In the genomic region with DNA sequence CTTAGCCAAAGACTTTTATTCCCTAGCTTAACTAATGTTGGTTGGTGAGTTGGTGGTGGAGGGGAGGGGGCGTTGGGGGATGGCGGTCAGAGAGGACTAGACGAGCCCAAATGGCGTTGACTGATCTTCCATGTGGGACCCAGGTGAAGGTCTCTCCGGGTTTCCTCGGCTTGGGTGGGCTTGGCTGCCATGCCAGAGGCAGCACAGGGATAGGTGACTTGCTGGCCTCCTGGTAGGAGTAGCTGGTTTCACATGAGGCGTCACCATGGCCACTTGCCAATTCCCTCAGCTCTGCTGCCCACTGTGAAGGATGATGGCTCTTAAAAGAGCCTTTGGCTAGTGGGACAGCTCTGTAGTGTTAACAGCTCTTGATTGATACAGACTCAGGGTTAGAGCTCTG, we compare ENCODE assay signal across 28 cellular contexts.
"Had no signal": no experiment of that assay in that cellular context is flagged by ENCODE, and none has a peak within 500 bp of the region (broad histone marks: within the 10 kb centered on the region; RNA-seq: fewer than 3 reads in every experiment).

No MANE protein-coding gene starts in this region.

- H3K9me3 ChIP-seq: ascending aorta, body of pancreas, breast epithelium, Peyer's patch, SJCRH30 had no signal

- ATAC-seq: activated CD4-positive, alpha-beta T cell treated with anti-CD3 and anti-CD28 coated beads for 36 hours; activated CD8-positive, alpha-beta T cell treated with anti-CD3 and anti-CD28 coated beads, Interleukin-2, amount 10 ng/mL, durations not matched to agents 7 days and 5 days; body of pancreas had no signal

- H3K36me3 Mint-ChIP-seq: activated naive CD4-positive, alpha-beta T cell treated with anti-CD3 and anti-CD28 coated beads, Interleukin-2, amount 50 U/mL, for 24 hours; activated naive CD8-positive, alpha-beta T cell treated with anti-CD3 and anti-CD28 coated beads, Interleukin-2, amount 10 ng/mL, durations not matched to agents 7 days and 5 days had no signal

- H3K27ac ChIP-seq: ascending aorta, body of pancreas, breast epithelium, Peyer's patch, RWPE1, SJCRH30, SK-N-MC had no signal

- DNase-seq: activated CD4-positive, alpha-beta T cell treated with anti-CD3 and anti-CD28 coated beads for 36 hours; activated CD4-positive, alpha-beta T cell treated with anti-CD3 and anti-CD28 coated beads, Interleukin-2, amount 10 ng/mL, durations not matched to agents 7 days and 5 days; activated CD4-positive, alpha-beta T cell treated with anti-CD3 and anti-CD28 coated beads, Interleukin-2, amount 50 U/mL, for 48 hours; activated CD8-positive, alpha-beta T cell treated with anti-CD3 and anti-CD28 coated beads, Interleukin-2, amount 10 ng/mL, durations not matched to agents 7 days and 5 days; activated gamma-delta T cell; activated naive CD4-positive, alpha-beta T cell treated with Interleukin-2 at 50 U/mL for 16 hours; activated naive CD8-positive, alpha-beta T cell treated with anti-CD3 and anti-CD28 coated beads, Interleukin-2, amount 10 ng/mL, durations not matched to agents 7 days and 5 days; activated T-cell treated with anti-CD3 and anti-CD28 coated beads, Interleukin-2, amount 50 U/mL, for 24 hours; amygdala; Karpas-422; NCI-H1105 treated with DMSO at 0.1 percent for 48 hours; NCI-H1436; NCI-H1694; NCI-H1930; NCI-H2081 treated with DMSO at 0.1 percent for 48 hours; NCI-H345; NCI-H524 treated with DMSO at 0.1 percent for 48 hours; Peyer's patch; SHP77; SJCRH30 had no signal

- H3K27ac Mint-ChIP-seq: activated CD4-positive, alpha-beta T cell treated with anti-CD3 and anti-CD28 coated beads for 36 hours; activated CD4-positive, alpha-beta T cell treated with anti-CD3 and anti-CD28 coated beads, Interleukin-2, amount 10 ng/mL, durations not matched to agents 7 days and 5 days; activated CD8-positive, alpha-beta T cell treated with anti-CD3 and anti-CD28 coated beads, Interleukin-2, amount 10 ng/mL, durations not matched to agents 7 days and 5 days; activated naive CD4-positive, alpha-beta T cell treated with anti-CD3 and anti-CD28 coated beads, Interleukin-2, amount 50 U/mL, for 24 hours; activated naive CD8-positive, alpha-beta T cell treated with anti-CD3 and anti-CD28 coated beads, Interleukin-2, amount 10 ng/mL, durations not matched to agents 7 days and 5 days; activated T-cell treated with anti-CD3 and anti-CD28 coated beads, Interleukin-2, amount 50 U/mL, for 24 hours; activated T-helper 2 cell treated with anti-CD3 and anti-CD28 coated beads, Interferon-gamma antibody, Interleukin-2, Interleukin-4, amounts not matched to agents 10 μg/mL and 5 μg/mL and 100 μg/mL, durations not matched to agents 14 hours and 24 hours and 36 hours had no signal

- H3K4me3 ChIP-seq: ascending aorta, body of pancreas, breast epithelium, Peyer's patch, SJCRH30, SK-N-MC had no signal

- H3K4me1 Mint-ChIP-seq: activated CD4-positive, alpha-beta T cell treated with anti-CD3 and anti-CD28 coated beads for 36 hours; activated CD4-positive, alpha-beta T cell treated with anti-CD3 and anti-CD28 coated beads, Interleukin-2, amount 10 ng/mL, durations not matched to agents 7 days and 5 days; activated naive CD4-positive, alpha-beta T cell treated with anti-CD3 and anti-CD28 coated beads, Interleukin-2, amount 50 U/mL, for 24 hours; activated naive CD8-positive, alpha-beta T cell treated with anti-CD3 and anti-CD28 coated beads, Interleukin-2, amount 10 ng/mL, durations not matched to agents 7 days and 5 days had no signal

- H3K4me3 Mint-ChIP-seq: activated CD4-positive, alpha-beta T cell treated with anti-CD3 and anti-CD28 coated beads for 36 hours; activated CD4-positive, alpha-beta T cell treated with anti-CD3 and anti-CD28 coated beads, Interleukin-2, amount 10 ng/mL, durations not matched to agents 7 days and 5 days; activated CD8-positive, alpha-beta T cell treated with anti-CD3 and anti-CD28 coated beads, Interleukin-2, amount 10 ng/mL, durations not matched to agents 7 days and 5 days; activated naive CD4-positive, alpha-beta T cell treated with anti-CD3 and anti-CD28 coated beads, Interleukin-2, amount 50 U/mL, for 24 hours; activated naive CD8-positive, alpha-beta T cell treated with anti-CD3 and anti-CD28 coated beads, Interleukin-2, amount 10 ng/mL, durations not matched to agents 7 days and 5 days; activated T-cell treated with anti-CD3 and anti-CD28 coated beads, Interleukin-2, amount 50 U/mL, for 24 hours had no signal

- H3K36me3 ChIP-seq: ascending aorta, breast epithelium, Peyer's patch, SJCRH30 had no signal

- H3K27me3 ChIP-seq: ascending aorta, body of pancreas, breast epithelium, Peyer's patch, SJCRH30 had no signal

- H3K27me3 Mint-ChIP-seq: activated CD4-positive, alpha-beta T cell treated with anti-CD3 and anti-CD28 coated beads for 36 hours; activated CD4-positive, alpha-beta T cell treated with anti-CD3 and anti-CD28 coated beads, Interleukin-2, amount 10 ng/mL, durations not matched to agents 7 days and 5 days; activated naive CD4-positive, alpha-beta T cell treated with anti-CD3 and anti-CD28 coated beads, Interleukin-2, amount 50 U/mL, for 24 hours; activated naive CD8-positive, alpha-beta T cell treated with anti-CD3 and anti-CD28 coated beads, Interleukin-2, amount 10 ng/mL, durations not matched to agents 7 days and 5 days; activated T-cell treated with anti-CD3 and anti-CD28 coated beads, Interleukin-2, amount 50 U/mL, for 24 hours had no signal

- FAIRE-seq: TTC549 had no signal

- H3K4me1 ChIP-seq: ascending aorta, body of pancreas, breast epithelium, Peyer's patch, SJCRH30 had no signal
